Comparison of ENCODE assay signal across 8 cellular contexts in genomic region chr13:45370922-45371406, GRCh38. TPM values are rescaled to one million over a fixed set of nuclear protein-coding genes. Genes with fewer than 3 reads are reported as not detected.
DNase-seq lines count a peak whose midpoint lies in the region; ATAC-seq and TF ChIP-seq lines count a peak whose summit lies in the region.

No MANE protein-coding gene starts in this region.

- H3K4me1 ChIP-seq in foreskin keratinocyte (peaks cover 17% of the 10 kb centered on the region), thoracic aorta (ENCODE audit: control insufficient read depth in 1 of 2, low read depth in 2 of 2) (peaks cover 9 to 28% of the 10 kb centered on the region in 2 donors)

- ATAC-seq in foreskin keratinocyte: peak; percentile 41
- ATAC-seq in omental fat pad (ENCODE audit: low FRiP score): peak; percentile 69
- ATAC-seq in thoracic aorta (ENCODE audit: insufficient number of reproducible peaks, low FRiP score, low read depth): no peak
- no peak for ATAC-seq in HG03108 (IDR thresholded peaks at IDR 0.05; ENCODE audit: unreplicated experiment)

- no peaks in the 10 kb centered on the region for H3K9me3 ChIP-seq in thoracic aorta

- H3K27ac ChIP-seq in foreskin keratinocyte (no peak overlapping the region), thoracic aorta (no peak overlapping the region)

- H3K27me3 ChIP-seq in foreskin keratinocyte (no peaks in the 10 kb centered on the region), thoracic aorta (replicated peaks; ENCODE audit: insufficient read depth) (no peaks in the 10 kb centered on the region)

- TF ChIP-seq CTCF in foreskin keratinocyte (conservative IDR thresholded peaks at IDR 0.05) (peak; percentile 91), omental fat pad (IDR thresholded peaks at IDR 0.05) (peak in 2 of 3 donors; percentile 26 to 54), thoracic aorta (IDR thresholded peaks at IDR 0.05) (peak; percentile 94)

- DNase-seq in EH (ENCODE audit: low read depth): peak; percentile 91
- DNase-seq in NCI-H748 (lab: John Stamatoyannopoulos, UW; ENCODE audit: unreplicated experiment): peak; percentile 66
- peak; percentile 51 for DNase-seq in activated gamma-delta T cell treated with Interleukin-2 at 50 U/mL for 16 hours
- peak in 1 of 2 donors; percentile 33 for DNase-seq in foreskin keratinocyte
- DNase-seq in omental fat pad (ENCODE audit: low spot score): peak; percentile 26
- DNase-seq in thoracic aorta (ENCODE audit: low spot score): peak; percentile 8
- DNase-seq in DMS79 treated with DMSO at 0.1 percent for 48 hours (lab: John Stamatoyannopoulos, UW): no peak

- peaks cover 5% of the 10 kb centered on the region for H3K36me3 ChIP-seq in thoracic aorta

- H3K4me3 ChIP-seq in thoracic aorta: peak overlapping the region; percentile 54

RNA-seq across cellular contexts. Expression of gene TPT1, which starts 30.0 kb away (rescaled TPM):
- total RNA-seq in foreskin keratinocyte (3,187 and 3,228 TPM in 2 replicates), omental fat pad (1,000 to 10,000 TPM; 3,407 to 5,053 (median 4,011) TPM), thoracic aorta (1,000 to 10,000 TPM; 1,970 to 2,340 TPM)
- 4,571 and 4,595 TPM in 2 replicates for polyA plus RNA-seq in foreskin keratinocyte

RNA-seq across cellular contexts. Expression of gene SLC25A30, which starts 47.2 kb away (rescaled TPM):
- total RNA-seq in foreskin keratinocyte (23.0 and 25.3 TPM in 2 replicates), omental fat pad (10 to 100 TPM; 10.1 to 21.9 (median 11.9) TPM), thoracic aorta (10 to 100 TPM; 18.7 to 19.9 TPM)
- 6.5 and 9.0 TPM in 2 replicates for polyA plus RNA-seq in foreskin keratinocyte

Comparison
In these comparisons a context has a peak if more than half of its experiments do, and no peak if none do; other contexts are left out.
1. ATAC-seq: peak in foreskin keratinocyte (single experiment) and omental fat pad (single experiment); none in thoracic aorta (single experiment) and HG03108 (single experiment).
2. CTCF ChIP-seq: peak in every context shown above with its lines; median percentile 94 in thoracic aorta; 91 in foreskin keratinocyte; 40 in omental fat pad.